Comparison of ENCODE assay signal across 7 cellular contexts in genomic region chr20:31426891-31427551, GRCh38. TPM values are rescaled to one million over a fixed set of nuclear protein-coding genes. Genes with fewer than 3 reads are reported as not detected.
"Had no signal": no experiment of that assay in that cellular context is flagged by ENCODE, and none has a peak within 500 bp of the region (broad histone marks: within the 10 kb centered on the region; RNA-seq: fewer than 3 reads in every experiment).

No MANE protein-coding gene starts in this region.

RNA-seq across cellular contexts. Expression of gene DEFB123, which starts 13.4 kb away (rescaled TPM):
- total RNA-seq: GM23248, GM23338, H1, H4, H7, H9, HFFc6 had no signal

RNA-seq across cellular contexts. Expression of gene DEFB121, which starts 21.0 kb away (rescaled TPM):
- total RNA-seq: GM23248, GM23338, H1, H4, H7, H9, HFFc6 had no signal

RNA-seq across cellular contexts. Expression of gene DEFB119, which starts 36.6 kb away (rescaled TPM):
- total RNA-seq: GM23248, GM23338, H1, H4, H7, H9, HFFc6 had no signal

RNA-seq across cellular contexts. Expression of gene DEFB124, which starts 47.9 kb away (rescaled TPM):
- total RNA-seq: GM23248, H1, H4, H7, H9, HFFc6 had no signal

RNA-seq across cellular contexts. Expression of gene REM1, which starts 48.1 kb away (rescaled TPM):
- total RNA-seq: GM23248, H1, H4, H7, H9, HFFc6 had no signal
